1 cellular context compared by ENCODE assay signal in genomic region chrX:15546745-15547144, GRCh38.
TF ChIP-seq lines count a peak whose summit lies in the region.

No MANE protein-coding gene starts in this region.

TF ChIP-seq in H1, 55 proteins besides CTCF, POLR2A, EP300 and RAD21 (continued from another document):
- no peak for TF ChIP-seq USF2 (IDR thresholded peaks at IDR 0.05; ENCODE audit: low read length)
- no peak for TF ChIP-seq TAF7 (optimal IDR thresholded peaks at IDR 0.05; ENCODE audit: borderline replicate concordance, low read depth, low read length)
- no peak for TF ChIP-seq PHF8 (conservative IDR thresholded peaks at IDR 0.05; ENCODE audit: low read depth, low read length)
- TF ChIP-seq RFX5 (IDR thresholded peaks at IDR 0.05; ENCODE audit: borderline replicate concordance, low read depth, low read length): no peak
- TF ChIP-seq GTF2F1 (IDR thresholded peaks at IDR 0.05; ENCODE audit: borderline replicate concordance, low read depth, low read length): no peak
- no peak for TF ChIP-seq ASH2L (IDR thresholded peaks at IDR 0.05; ENCODE audit: low read length)
- no peak for TF ChIP-seq CHD1 (IDR thresholded peaks at IDR 0.05; ENCODE audit: low read depth, low read length)
- TF ChIP-seq SIN3A (conservative IDR thresholded peaks at IDR 0.05 in 1 of 2, IDR thresholded peaks at IDR 0.05 in 1 of 2; ENCODE audit: low read depth in 1 of 2, low read length in 2 of 2): no peak
- TF ChIP-seq POU5F1 (IDR thresholded peaks at IDR 0.05; ENCODE audit: low read depth, low read length): no peak
- TF ChIP-seq CHD7 (IDR thresholded peaks at IDR 0.05; ENCODE audit: insufficient replicate concordance, low read length): no peak
- no peak for TF ChIP-seq GABPA (IDR thresholded peaks at IDR 0.05; ENCODE audit: borderline replicate concordance, insufficient read depth, low read length)
- TF ChIP-seq KDM1A (IDR thresholded peaks at IDR 0.05; ENCODE audit: borderline replicate concordance, low read length): no peak
- TF ChIP-seq RBBP5 (IDR thresholded peaks at IDR 0.05; ENCODE audit: borderline replicate concordance, low read depth, low read length): no peak
- TF ChIP-seq KDM5A (IDR thresholded peaks at IDR 0.05; ENCODE audit: low read length): no peak
- no peak for TF ChIP-seq TCF12 (IDR thresholded peaks at IDR 0.05; ENCODE audit: low read depth, low read length)
TF ChIP-seq in H1: peak in this region for 0.
